ENCODE assay signal across 8 cellular contexts in the genomic region with DNA sequence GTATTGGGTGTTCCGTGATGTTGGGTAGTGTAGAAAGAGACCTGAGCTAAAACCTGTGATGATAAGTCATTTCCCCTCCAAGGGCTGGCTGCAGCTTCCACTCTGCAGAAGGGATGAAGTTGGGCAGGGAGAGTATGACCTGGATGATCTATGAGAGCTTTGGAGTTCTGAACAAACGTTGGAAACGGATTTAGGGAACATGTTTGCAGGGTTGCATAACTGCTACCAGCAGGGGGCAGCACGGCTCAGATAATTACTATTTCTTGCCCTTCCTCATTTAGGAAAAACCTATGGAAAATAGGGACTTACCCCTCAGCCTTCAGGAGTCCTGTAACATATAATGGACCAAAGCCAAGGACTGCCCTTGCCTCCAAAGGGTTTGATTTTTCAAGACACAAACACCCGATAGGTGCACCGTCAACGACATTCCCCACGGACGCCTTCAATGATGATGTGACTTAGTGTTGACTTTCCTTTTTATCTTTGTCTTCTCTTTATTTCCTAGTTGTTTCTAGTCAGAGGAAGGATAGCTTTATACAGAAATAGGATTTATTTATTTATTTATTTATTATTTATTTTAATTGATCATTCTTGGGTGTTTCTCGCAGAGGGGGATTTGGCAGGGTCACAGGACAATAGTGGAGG.
DNase-seq lines count a peak whose midpoint lies in the region; FAIRE-seq and TF ChIP-seq lines count a peak whose summit lies in the region.

No MANE protein-coding gene starts in this region.

- peak; percentile 59 for FAIRE-seq in GM18507 (lab: Jason Lieb, UNC)

- DNase-seq in AG09319 (ENCODE audit: extremely low read depth, low read depth): peak; percentile 20
- no peak for DNase-seq in GM18507 (ENCODE audit: extremely low spot score, insufficient read length, low read depth)
- peak; percentile 33 for DNase-seq in OCI-M1 (lab: John Stamatoyannopoulos, UW)
- peak; percentile 59 for DNase-seq in astrocyte of the hippocampus (ENCODE audit: low read depth, low spot score)
- peak; percentile 44 for DNase-seq in iPS DF 4.7 (ENCODE audit: extremely low read depth, low spot score)
- peak; percentile 34 to 43 for DNase-seq in stimulated activated CD4-positive, alpha-beta T cell treated with anti-CD3 and anti-CD28 coated beads, Interleukin-2, amount 100 ng/mL, for 48 hours
- no peak for DNase-seq in NCI-H2107 treated with DMSO at 0.1 percent for 48 hours (lab: John Stamatoyannopoulos, UW; ENCODE audit: unreplicated experiment)
- no peak for DNase-seq in activated gamma-delta T cell (lab: John Stamatoyannopoulos, UW)

- TF ChIP-seq CTCF in AG09319 (IDR thresholded peaks at IDR 0.05; ENCODE audit: low read depth, low read length): peak; percentile 74

Comparison
In these comparisons a context has a peak if more than half of its experiments do, and no peak if none do; other contexts are left out.
1. DNase-seq: peak in AG09319 (single experiment), OCI-M1 (single experiment), astrocyte of the hippocampus (single experiment), iPS DF 4.7 (single experiment) and stimulated activated CD4-positive, alpha-beta T cell treated with anti-CD3 and anti-CD28 coated beads, Interleukin-2, amount 100 ng/mL, for 48 hours (2 of 2); none in GM18507 (single experiment), NCI-H2107 treated with DMSO at 0.1 percent for 48 hours (single experiment) and activated gamma-delta T cell (single experiment).